In the genomic region with DNA sequence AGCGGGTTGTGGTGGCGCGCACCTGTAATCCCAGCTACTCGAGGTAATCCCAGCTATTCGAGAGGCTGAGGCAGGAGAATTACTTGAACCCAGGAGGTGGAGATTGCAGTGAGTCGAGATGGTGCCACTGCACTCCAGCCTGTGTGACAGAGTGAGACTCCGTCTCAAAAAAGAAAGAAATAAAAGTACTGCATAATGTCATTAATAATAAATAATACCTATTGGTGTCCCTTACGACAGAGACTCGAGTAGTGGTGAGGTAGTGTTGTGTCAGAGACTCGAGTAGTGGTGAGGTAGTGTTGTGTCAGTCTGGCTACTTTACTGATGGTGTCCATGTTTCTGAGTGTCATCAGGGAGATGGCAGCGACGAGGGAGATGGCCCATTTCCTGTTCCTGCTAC, we compare ENCODE assay signal across 17 cellular contexts. TPM values are rescaled to one million over a fixed set of nuclear protein-coding genes. Genes with fewer than 3 reads are reported as not detected.
DNase-seq lines count a peak whose midpoint lies in the region; ATAC-seq and TF ChIP-seq lines count a peak whose summit lies in the region.
"Had no signal": no experiment of that assay in that cellular context is flagged by ENCODE, and none has a peak within 500 bp of the region (broad histone marks: within the 10 kb centered on the region; RNA-seq: fewer than 3 reads in every experiment).

No MANE protein-coding gene starts in this region.

- no peaks in the 10 kb centered on the region for H3K9me3 ChIP-seq in CD8-positive, alpha-beta memory T cell (ENCODE audit: low read length)
- H3K9me3 ChIP-seq in HUES64 (ENCODE audit: insufficient read depth, low read depth, low read length): peaks cover 6% of the 10 kb centered on the region; the same call in 1 of the 2 replicates
- H3K9me3 ChIP-seq in endodermal cell (ENCODE audit: control insufficient read depth, low read length): peaks cover 5% of the 10 kb centered on the region
- H3K9me3 ChIP-seq: tibial artery had no signal

- H3K4me1 Mint-ChIP-seq in CD8-positive, alpha-beta memory T cell: peaks cover 12 to 20% (median 18%) of the 10 kb centered on the region in 3 donors
- H3K4me1 Mint-ChIP-seq in endodermal cell (no peaks in the 10 kb centered on the region), nephron progenitor cell (peaks cover 14% of the 10 kb centered on the region), CD14-positive monocyte (peaks cover 26% of the 10 kb centered on the region)

- H3K36me3 ChIP-seq in CD8-positive, alpha-beta memory T cell (ENCODE audit: insufficient read depth, low read length): no peaks in the 10 kb centered on the region
- H3K36me3 ChIP-seq in HUES64 (ENCODE audit: insufficient read depth, low read length): no peaks in the 10 kb centered on the region
- no peaks in the 10 kb centered on the region for H3K36me3 ChIP-seq in endodermal cell (ENCODE audit: control insufficient read depth, insufficient read depth, low read length)
- H3K36me3 ChIP-seq: tibial artery had no signal

- peaks cover 0 to 3% (median 0%) of the 10 kb centered on the region in 3 donors for H3K36me3 Mint-ChIP-seq in CD8-positive, alpha-beta memory T cell
- no peaks in the 10 kb centered on the region for H3K36me3 Mint-ChIP-seq in endodermal cell (ENCODE audit: low read depth)
- peaks cover 5% of the 10 kb centered on the region for H3K36me3 Mint-ChIP-seq in nephron progenitor cell (ENCODE audit: low read depth)
- H3K36me3 Mint-ChIP-seq in CD14-positive monocyte: peaks cover 6 to 8% of the 10 kb centered on the region in 2 donors

- no peak overlapping the region for H3K27ac ChIP-seq in CD8-positive, alpha-beta memory T cell (ENCODE audit: low read depth, low read length)
- H3K27ac ChIP-seq in HUES64 (ENCODE audit: low read depth, low read length) (no peak overlapping the region), endodermal cell (ENCODE audit: low read depth, low read length) (no peak overlapping the region)
- H3K27ac ChIP-seq: epithelial cell of prostate, tibial artery had no signal

- H3K9ac ChIP-seq in HUES64 (ENCODE audit: low read depth, low read length) (no peak overlapping the region), endodermal cell (ENCODE audit: extremely low read depth, low read length, poor library complexity, severe bottlenecking) (no peak overlapping the region)

- peaks cover 10 to 29% of the 10 kb centered on the region in 2 donors for H3K27me3 Mint-ChIP-seq in CD8-positive, alpha-beta memory T cell
- H3K27me3 Mint-ChIP-seq in endodermal cell (ENCODE audit: insufficient read depth): peaks cover 61% of the 10 kb centered on the region
- H3K27me3 Mint-ChIP-seq in nephron progenitor cell (ENCODE audit: low read depth, poor library complexity): peaks cover 83% of the 10 kb centered on the region
- H3K27me3 Mint-ChIP-seq in CD14-positive monocyte (ENCODE audit: low read depth in 3 of 3): peaks cover 49 to 57% (median 54%) of the 10 kb centered on the region in 3 donors

- H3K27ac Mint-ChIP-seq in CD8-positive, alpha-beta memory T cell: peak overlapping the region in 2 of 8 donors; percentile 2 to 17
- H3K27ac Mint-ChIP-seq in endodermal cell: no peak overlapping the region
- H3K27ac Mint-ChIP-seq in nephron progenitor cell: no peak overlapping the region
- no peak overlapping the region for H3K27ac Mint-ChIP-seq in CD14-positive monocyte

- no peak for DNase-seq in CD8-positive, alpha-beta memory T cell
- DNase-seq in endodermal cell (no peak), nephron progenitor cell (no peak), CD14-positive monocyte (ENCODE audit: low spot score) (no peak), NCI-H2196 (lab: John Stamatoyannopoulos, UW; ENCODE audit: unreplicated experiment) (no peak), cortex of kidney (lab: John Stamatoyannopoulos, UW) (no peak)
- DNase-seq: activated CD8-positive, alpha-beta memory T cell treated with anti-CD3 and anti-CD28 coated beads for 24 hours; Kasumi-1; NK-92 treated with Interleukin-12 subunit alpha and Interleukin-12 subunit beta, amount 100 ng/mL, for 24 hours; stimulated activated CD4-positive, alpha-beta T cell treated with anti-CD3 and anti-CD28 coated beads, Interleukin-4, amount 100 ng/mL, for 24 hours; stimulated activated CD8-positive, alpha-beta memory T cell treated with anti-CD3 and anti-CD28 coated beads, Interleukin-4, amount 100 ng/mL, for 48 hours; tibial artery had no signal

- no peak overlapping the region for H3K4me3 ChIP-seq in CD8-positive, alpha-beta memory T cell (ENCODE audit: low read length)
- peak overlapping the region; percentile 72 for H3K4me3 ChIP-seq in HUES64 (ENCODE audit: low read length)
- no peak overlapping the region for H3K4me3 ChIP-seq in endodermal cell (ENCODE audit: low read length)

- peaks cover 10% of the 10 kb centered on the region for H3K4me1 ChIP-seq in CD8-positive, alpha-beta memory T cell (ENCODE audit: insufficient read depth, low read length)
- H3K4me1 ChIP-seq in HUES64 (ENCODE audit: insufficient read depth, low read length) (no peaks in the 10 kb centered on the region), endodermal cell (ENCODE audit: control insufficient read depth, insufficient read depth, low read length) (no peaks in the 10 kb centered on the region)

- peak overlapping the region; percentile 75 to 95 (median 89) for H3K4me3 Mint-ChIP-seq in CD8-positive, alpha-beta memory T cell
- H3K4me3 Mint-ChIP-seq in endodermal cell (peak overlapping the region; percentile 65), nephron progenitor cell (peak overlapping the region; percentile 47), CD14-positive monocyte (peak overlapping the region in 1 of 2 donors; percentile 94)

- 79% methylated on average over 11 of the region's 12 CpGs for WGBS in HUES64
- WGBS in endodermal cell (ENCODE audit: insufficient coverage in 1 of 2, insufficient read length in 1 of 2), 2 experiments: 91 to 100% methylated on average over 4 to 11 of the region's 12 CpGs

- POLR2A ChIA-PET in CD8-positive, alpha-beta memory T cell (lab: Charles Lee): no interaction called here

- peaks cover 0 to 1% (median 0%) of the 10 kb centered on the region in 5 donors for H3K9me3 Mint-ChIP-seq in CD8-positive, alpha-beta memory T cell
- peaks cover 10% of the 10 kb centered on the region for H3K9me3 Mint-ChIP-seq in endodermal cell
- peaks cover 33% of the 10 kb centered on the region for H3K9me3 Mint-ChIP-seq in nephron progenitor cell
- peaks cover 5 to 22% (median 12%) of the 10 kb centered on the region in 7 donors for H3K9me3 Mint-ChIP-seq in CD14-positive monocyte

- TF ChIP-seq CTCF in endodermal cell (conservative IDR thresholded peaks at IDR 0.05) (no peak), nephron progenitor cell (IDR thresholded peaks at IDR 0.05) (no peak), CD14-positive monocyte (IDR thresholded peaks at IDR 0.05) (no peak)

- intact Hi-C loops in CD14-positive monocyte (cut with micrococcal nuclease): no loop called here

- CTCF ChIA-PET in CD8-positive, alpha-beta memory T cell (lab: Charles Lee): interaction anchor here (0.6 kb wide), 1 partner anchor 118 kb away, joined by 3 read pairs; no protein-coding TSS in a partner anchor

- H3K27me3 ChIP-seq in CD8-positive, alpha-beta memory T cell (ENCODE audit: insufficient read depth, low read length, poor library complexity, severe bottlenecking): peaks cover 4% of the 10 kb centered on the region
- H3K27me3 ChIP-seq in HUES64 (ENCODE audit: insufficient read depth, low read length): peaks cover 54% of the 10 kb centered on the region
- peaks cover 63% of the 10 kb centered on the region for H3K27me3 ChIP-seq in endodermal cell (ENCODE audit: control insufficient read depth, insufficient read depth, low read length, poor library complexity, severe bottlenecking)

- no peak for ATAC-seq in HG03469 (IDR thresholded peaks at IDR 0.05; ENCODE audit: unreplicated experiment)

RNA-seq across cellular contexts. Expression of a gene that starts 1.3 kb away (rescaled TPM):
- 1 to 10 TPM; 2.3 to 2.5 TPM for total RNA-seq in CD8-positive, alpha-beta memory T cell
- 3.2 TPM for polyA plus RNA-seq in CD8-positive, alpha-beta memory T cell
- 5.5 TPM for polyA plus RNA-seq in HUES64 (2013, experiment 1 of 2)
- polyA plus RNA-seq in HUES64 (2013, experiment 2 of 2): 6.8 TPM
- 1 to 10 TPM; 1.5 to 2.7 TPM for total RNA-seq in endodermal cell
- 1.2 TPM for polyA plus RNA-seq in endodermal cell (2013, experiment 1 of 2)
- polyA plus RNA-seq in endodermal cell (2013, experiment 2 of 2): 0.95 TPM
- not detected for polyA plus RNA-seq in CD14-positive monocyte
- total RNA-seq: mesenteric fat pad, osteocyte had no signal

RNA-seq across cellular contexts. Expression of a gene that starts 18.3 kb away (rescaled TPM):
- total RNA-seq in CD8-positive, alpha-beta memory T cell: 1 to 10 TPM; 3.7 to 3.9 TPM
- 1.1 TPM for polyA plus RNA-seq in CD8-positive, alpha-beta memory T cell
- polyA plus RNA-seq in HUES64 (2013, experiment 1 of 2): 1.9 TPM
- 1.5 TPM for polyA plus RNA-seq in HUES64 (2013, experiment 2 of 2)
- total RNA-seq in endodermal cell: 1 to 10 TPM; 2.9 to 3.8 TPM
- 1.5 TPM for polyA plus RNA-seq in endodermal cell (2013, experiment 1 of 2)
- polyA plus RNA-seq in endodermal cell (2013, experiment 2 of 2): 1.4 TPM
- polyA plus RNA-seq in CD14-positive monocyte: 1 to 10 TPM; 1.3 to 1.4 TPM

RNA-seq across cellular contexts. Expression of a gene that starts 32.2 kb away (rescaled TPM):
- not detected for total RNA-seq in CD8-positive, alpha-beta memory T cell
- polyA plus RNA-seq in CD8-positive, alpha-beta memory T cell: 0.07 TPM
- polyA plus RNA-seq in HUES64 (2013, experiment 1 of 2): 0.20 TPM
- not detected for polyA plus RNA-seq in HUES64 (2013, experiment 2 of 2)
- total RNA-seq in endodermal cell: not detected
- polyA plus RNA-seq in endodermal cell (2013, experiment 1 of 2): not detected
- not detected for polyA plus RNA-seq in endodermal cell (2013, experiment 2 of 2)
- polyA plus RNA-seq in CD14-positive monocyte: not detected
- total RNA-seq: mesenteric fat pad, osteocyte had no signal

RNA-seq across cellular contexts. Expression of a gene that starts 34.9 kb away (rescaled TPM):
- 1 to 10 TPM; 3.5 to 4.7 TPM for total RNA-seq in CD8-positive, alpha-beta memory T cell
- polyA plus RNA-seq in CD8-positive, alpha-beta memory T cell: 1.4 TPM
- 4.4 TPM for polyA plus RNA-seq in HUES64 (2013, experiment 1 of 2)
- polyA plus RNA-seq in HUES64 (2013, experiment 2 of 2): 5.9 TPM
- total RNA-seq in endodermal cell: 10 to 100 TPM; 26.3 to 33.8 TPM
- 15.0 TPM for polyA plus RNA-seq in endodermal cell (2013, experiment 1 of 2)
- polyA plus RNA-seq in endodermal cell (2013, experiment 2 of 2): 15.2 TPM
- polyA plus RNA-seq in CD14-positive monocyte: 1 to 10 TPM; 5.1 to 6.5 TPM

RNA-seq across cellular contexts. Expression of a gene that starts 37.5 kb away (rescaled TPM):
- total RNA-seq in CD8-positive, alpha-beta memory T cell: 10 to 100 TPM; 61.9 to 64.1 TPM
- 3.9 TPM for polyA plus RNA-seq in CD8-positive, alpha-beta memory T cell
- polyA plus RNA-seq in HUES64 (2013, experiment 1 of 2): 63.8 TPM
- polyA plus RNA-seq in HUES64 (2013, experiment 2 of 2): 62.1 TPM
- total RNA-seq in endodermal cell: 10 to 100 TPM; 64.5 to 85.3 TPM
- 85.4 TPM for polyA plus RNA-seq in endodermal cell (2013, experiment 1 of 2)
- 74.3 TPM for polyA plus RNA-seq in endodermal cell (2013, experiment 2 of 2)
- 1 to 10 TPM; 1.5 TPM for polyA plus RNA-seq in CD14-positive monocyte
